Comparison of ENCODE assay signal across 11 cellular contexts in the genomic region with DNA sequence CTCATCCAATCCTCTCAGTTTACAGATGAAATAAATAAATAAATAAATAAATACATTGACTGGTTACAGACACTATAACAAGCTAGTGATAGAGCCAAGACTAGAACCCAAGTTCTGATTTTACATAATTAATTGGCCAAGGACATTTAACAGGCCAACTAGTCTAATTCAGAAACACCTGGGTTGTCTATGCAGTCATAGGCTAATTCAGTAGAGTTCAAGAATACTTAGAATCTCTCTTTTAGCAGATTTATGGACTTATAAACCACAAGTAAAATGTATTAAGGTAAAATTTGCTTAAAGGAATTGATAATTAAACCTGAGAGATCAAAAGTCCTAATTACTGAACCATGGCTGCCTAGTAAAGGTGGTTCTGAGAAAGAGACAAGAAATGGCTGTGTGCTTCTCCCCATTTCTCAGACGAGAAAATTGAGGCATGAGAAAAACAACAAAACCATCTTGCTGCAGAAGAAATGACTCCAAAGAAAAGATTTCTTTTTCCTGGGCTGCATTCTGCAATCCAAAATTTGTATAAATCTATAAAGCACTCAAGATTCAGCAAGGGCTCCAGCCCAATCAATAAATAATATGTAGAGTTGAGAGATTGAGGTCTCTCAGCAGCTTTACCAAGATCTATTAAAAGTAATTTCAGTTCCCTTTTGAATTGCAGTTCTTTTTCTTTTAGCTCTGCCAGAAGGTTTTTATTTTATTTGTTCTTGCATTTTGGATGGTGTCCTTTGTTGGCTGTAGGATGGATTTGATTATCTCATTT.
DNase-seq lines count a peak whose midpoint lies in the region; ATAC-seq lines count a peak whose summit lies in the region.
"Had no signal": no experiment of that assay in that cellular context is flagged by ENCODE, and none has a peak within 500 bp of the region (broad histone marks: within the 10 kb centered on the region; RNA-seq: fewer than 3 reads in every experiment).

No MANE protein-coding gene starts in this region.

- ATAC-seq in GM18867 (IDR thresholded peaks at IDR 0.05; ENCODE audit: unreplicated experiment) = peak; percentile 83
- ATAC-seq in GM21526 (IDR thresholded peaks at IDR 0.05; ENCODE audit: low FRiP score, unreplicated experiment) = peak; percentile 66
- ATAC-seq in HG03103 (IDR thresholded peaks at IDR 0.05; ENCODE audit: low read depth, unreplicated experiment) = peak; percentile 58

- peak; percentile 14 for DNase-seq in dedifferentiated amniotic fluid mesenchymal stem cell (ENCODE audit: extremely low spot score)
- DNase-seq in SHP77 (lab: John Stamatoyannopoulos, UW) = no peak
- DNase-seq in ecto neural progenitor cell (ENCODE audit: low spot score) = no peak
- no peak for DNase-seq in COLO668 (lab: John Stamatoyannopoulos, UW; ENCODE audit: unreplicated experiment)
- DNase-seq in NCI-H345 treated with DMSO at 0.1 percent for 48 hours (lab: John Stamatoyannopoulos, UW; ENCODE audit: unreplicated experiment) = no peak
- DNase-seq: activated CD8-positive, alpha-beta memory T cell treated with anti-CD3 and anti-CD28 coated beads for 24 hours; NCI-H510A; stimulated activated naive CD4-positive, alpha-beta T cell treated with Interleukin-2 at 50 U/mL for 16 hours had no signal
